ENCODE assay signal across 22 cellular contexts in the genomic region with DNA sequence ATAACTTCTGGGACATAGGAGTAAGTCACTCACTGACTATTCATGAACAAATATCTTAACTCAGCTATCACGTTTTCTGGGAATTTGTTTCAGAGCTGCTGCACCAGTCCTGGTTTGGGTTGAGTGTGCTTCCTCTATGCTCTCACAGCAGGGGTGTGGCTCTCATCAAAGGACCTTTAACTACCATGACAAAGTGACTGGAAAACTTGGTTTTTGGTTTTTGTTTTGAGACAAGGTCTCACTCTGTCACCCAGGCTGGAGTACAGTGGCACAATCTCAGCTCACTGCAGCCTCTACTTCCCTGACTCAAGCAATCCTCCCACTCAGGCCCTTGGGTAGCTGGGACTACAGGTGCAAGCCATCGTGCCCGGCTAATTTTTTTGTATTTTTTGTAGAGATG. TPM values are rescaled to one million over a fixed set of nuclear protein-coding genes. Genes with fewer than 3 reads are reported as not detected.
"Had no signal": no experiment of that assay in that cellular context is flagged by ENCODE, and none has a peak within 500 bp of the region (broad histone marks: within the 10 kb centered on the region; RNA-seq: fewer than 3 reads in every experiment).

No MANE protein-coding gene starts in this region.

- H3K9me3 ChIP-seq: colonic mucosa, lower lobe of right lung, ovary, psoas muscle, thyroid gland had no signal

- H3K4me3 Mint-ChIP-seq: activated B cell treated with CpG ODN at 0.5 μM for 24 hours; central memory CD8-positive, alpha-beta T cell; endodermal cell; naive thymus-derived CD8-positive, alpha-beta T cell; stimulated activated naive B cell treated with anti-CD40 and anti-IgM and Interleukin-4, amounts not matched to agents 10 μg/mL and 1 μg/mL and 100 μg/mL, for 72 hours had no signal

- H3K27ac Mint-ChIP-seq: activated B cell treated with CpG ODN at 0.5 μM for 24 hours; endodermal cell; stimulated activated naive B cell treated with anti-CD40 and anti-IgM and Interleukin-4, amounts not matched to agents 10 μg/mL and 1 μg/mL and 100 μg/mL, for 72 hours had no signal

- DNase-seq: activated B cell treated with CpG ODN at 0.5 μM for 24 hours; activated effector memory CD4-positive, alpha-beta T cell treated with Interleukin-2 at 50 U/mL for 16 hours; activated T-cell treated with anti-CD3 and anti-CD28 coated beads, Interleukin-2, amount 50 U/mL, for 1 hour; anterior cingulate cortex; colonic mucosa; endodermal cell; foreskin melanocyte; hypothalamus; lower lobe of right lung; naive thymus-derived CD8-positive, alpha-beta T cell; ovary; psoas muscle; right cardiac atrium; stimulated activated CD4-positive, alpha-beta T cell treated with anti-CD3 and anti-CD28 coated beads, Interleukin-4, amount 100 ng/mL, for 24 hours; stimulated activated naive B cell treated with anti-CD40 and anti-IgM and Interleukin-4, amounts not matched to agents 10 μg/mL and 1 μg/mL and 100 μg/mL, for 72 hours; thyroid gland had no signal

- ATAC-seq: lower lobe of right lung; naive thymus-derived CD8-positive, alpha-beta T cell; psoas muscle; right cardiac atrium; stimulated activated naive B cell treated with anti-CD40 and anti-IgM and Interleukin-4, amounts not matched to agents 10 μg/mL and 1 μg/mL and 100 μg/mL, for 72 hours had no signal

- H3K4me3 ChIP-seq: colonic mucosa, lower lobe of right lung, ovary, psoas muscle, thyroid gland had no signal

- FAIRE-seq: keratinocyte had no signal

- H3K27ac ChIP-seq: colonic mucosa, epithelial cell of prostate, lower lobe of right lung, ovary, psoas muscle, thyroid gland had no signal

- H3K36me3 Mint-ChIP-seq: brain; naive thymus-derived CD8-positive, alpha-beta T cell; stimulated activated naive B cell treated with anti-CD40 and anti-IgM and Interleukin-4, amounts not matched to agents 10 μg/mL and 1 μg/mL and 100 μg/mL, for 72 hours had no signal

- H3K27me3 ChIP-seq: ovary, thyroid gland had no signal

- H3K36me3 ChIP-seq: colonic mucosa, lower lobe of right lung, ovary, thyroid gland had no signal

- H3K9me3 Mint-ChIP-seq: activated B cell treated with CpG ODN at 0.5 μM for 24 hours; brain; central memory CD8-positive, alpha-beta T cell; endodermal cell; naive thymus-derived CD8-positive, alpha-beta T cell; stimulated activated naive B cell treated with anti-CD40 and anti-IgM and Interleukin-4, amounts not matched to agents 10 μg/mL and 1 μg/mL and 100 μg/mL, for 72 hours had no signal

- H3K4me1 ChIP-seq: colonic mucosa, psoas muscle had no signal

RNA-seq across cellular contexts. Expression of gene MAEL, which starts 17.8 kb away (rescaled TPM):
- total RNA-seq: activated B cell treated with CpG ODN at 0.5 μM for 24 hours; colonic mucosa; fibroblast of lung; lower lobe of right lung; mesenteric fat pad; naive thymus-derived CD8-positive, alpha-beta T cell; psoas muscle had no signal
